In genomic region chr6:17130786-17131185, GRCh38 we compare ENCODE assay signal across 21 cellular contexts. TPM values are rescaled to one million over a fixed set of nuclear protein-coding genes. Genes with fewer than 3 reads are reported as not detected.
"Had no signal": no experiment of that assay in that cellular context is flagged by ENCODE, and none has a peak within 500 bp of the region (broad histone marks: within the 10 kb centered on the region; RNA-seq: fewer than 3 reads in every experiment).

No MANE protein-coding gene starts in this region.

- ATAC-seq: activated T-cell treated with anti-CD3 and anti-CD28 coated beads, Interleukin-2, amount 50 U/mL, for 4 hours; lower lobe of right lung; natural killer cell treated with Interleukin-12 subunit alpha and Interleukin-12 subunit beta and Interleukin-15 and Interleukin-18, amount 100 ng/mL, for 72 hours; stimulated activated naive B cell treated with anti-CD40 and anti-IgM and Interleukin-4, amounts not matched to agents 10 μg/mL and 1 μg/mL and 100 μg/mL, for 72 hours had no signal

- H3K79me2 ChIP-seq: parathyroid adenoma had no signal

- H3K9me3 ChIP-seq: lower lobe of right lung, neutrophil had no signal

- H3K27ac ChIP-seq: esophagus muscularis mucosa, lower lobe of right lung, neutrophil, parathyroid adenoma, sigmoid colon, VCaP had no signal

- H2AFZ ChIP-seq: parathyroid adenoma had no signal

- H3K36me3 ChIP-seq: esophagus muscularis mucosa, lower lobe of right lung, neutrophil, sigmoid colon had no signal

- H3K4me3 ChIP-seq: esophagus muscularis mucosa, lower lobe of right lung, sigmoid colon had no signal

- H3K9ac ChIP-seq: parathyroid adenoma had no signal

- H3K4me1 ChIP-seq: esophagus muscularis mucosa, lower lobe of right lung, parathyroid adenoma, sigmoid colon had no signal

- H3K27me3 ChIP-seq: esophagus muscularis mucosa, neutrophil, sigmoid colon had no signal

- DNase-seq: activated CD4-positive, alpha-beta T cell treated with anti-CD3 and anti-CD28 coated beads, Interleukin-2, amount 50 U/mL, for 1 hour; activated CD4-positive, CD25-positive, alpha-beta regulatory T cell treated with anti-CD3 and anti-CD28 coated beads, Interleukin-2, amount 50 U/mL, for 72 hours; activated CD8-positive, alpha-beta memory T cell treated with anti-CD3 and anti-CD28 coated beads, Interleukin-2, amount 50 U/mL, for 4 hours; activated naive CD4-positive, alpha-beta T cell treated with anti-CD3 and anti-CD28 coated beads, Interleukin-2, amount 50 U/mL, for 16 hours; activated T-cell treated with anti-CD3 and anti-CD28 coated beads, Interleukin-2, amount 50 U/mL, for 4 hours; effector memory CD4-positive, alpha-beta T cell; foreskin fibroblast; hypothalamus; lower lobe of right lung; sigmoid colon; stimulated activated naive B cell treated with anti-CD40 and anti-IgM and Interleukin-4, amounts not matched to agents 10 μg/mL and 1 μg/mL and 100 μg/mL, for 72 hours; T-helper 2 cell had no signal

RNA-seq across cellular contexts. Expression of gene STMND1, which starts 28.9 kb away (rescaled TPM):
- total RNA-seq: activated T-cell treated with anti-CD3 and anti-CD28 coated beads, Interleukin-2, amount 50 U/mL, for 4 hours; endothelial cell of umbilical vein; esophagus muscularis mucosa; mesenteric fat pad; natural killer cell treated with Interleukin-12 subunit alpha and Interleukin-12 subunit beta and Interleukin-15 and Interleukin-18, amount 100 ng/mL, for 72 hours; ureter had no signal
- polyA plus RNA-seq: endothelial cell of umbilical vein, keratinocyte had no signal
